In the genomic region with DNA sequence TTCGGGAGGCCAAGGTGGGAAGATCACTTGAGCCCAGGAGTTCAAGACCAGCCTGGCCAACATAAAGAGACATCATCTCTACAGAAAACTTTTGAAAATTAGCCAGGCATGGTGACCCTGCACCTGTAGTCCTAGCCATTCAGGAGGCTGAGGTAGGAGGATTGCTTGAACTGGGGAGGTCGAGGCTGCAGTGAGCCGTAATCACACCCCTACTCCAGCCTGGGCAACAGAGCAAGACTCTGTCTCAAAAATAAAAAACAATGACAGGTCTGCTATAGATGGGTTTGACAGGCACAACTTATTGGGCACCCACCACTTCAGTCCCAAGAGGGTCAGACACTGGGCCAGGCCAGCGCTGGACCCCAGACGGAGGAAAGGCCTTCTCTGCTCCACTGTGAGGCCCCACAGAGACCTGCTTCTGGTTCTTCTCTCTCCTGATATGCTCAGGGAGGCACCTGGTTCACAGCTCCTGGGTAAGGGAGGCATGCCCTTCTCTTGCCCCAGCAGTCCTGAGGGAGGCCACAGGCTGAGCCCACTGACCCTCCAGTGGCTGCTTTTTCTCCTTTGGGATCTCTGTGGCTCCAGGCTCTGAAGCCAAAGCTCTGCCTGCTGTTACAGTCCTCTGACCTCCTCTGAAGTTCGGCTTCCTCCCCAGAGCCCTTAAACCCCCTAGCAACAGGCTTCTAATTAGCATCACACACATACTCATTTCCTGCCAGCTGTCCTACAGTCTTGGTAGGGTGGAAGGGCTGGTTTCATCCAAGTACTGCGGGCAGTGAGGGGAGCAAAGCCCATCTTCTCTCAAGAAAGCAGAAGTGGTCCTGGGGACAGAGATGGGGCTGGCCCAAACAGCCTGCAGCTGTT, we compare ENCODE assay signal across 1 cellular context.
A peak's percentile ranks its signal among the peaks of the same experiment; 100 is the strongest.
TF ChIP-seq lines count a peak whose summit lies in the region.

No MANE protein-coding gene starts in this region.

TF ChIP-seq in WTC11, 78 proteins besides CTCF, POLR2A, EP300 and RAD21 (continued from another document):
- TF ChIP-seq, protein P1, sequence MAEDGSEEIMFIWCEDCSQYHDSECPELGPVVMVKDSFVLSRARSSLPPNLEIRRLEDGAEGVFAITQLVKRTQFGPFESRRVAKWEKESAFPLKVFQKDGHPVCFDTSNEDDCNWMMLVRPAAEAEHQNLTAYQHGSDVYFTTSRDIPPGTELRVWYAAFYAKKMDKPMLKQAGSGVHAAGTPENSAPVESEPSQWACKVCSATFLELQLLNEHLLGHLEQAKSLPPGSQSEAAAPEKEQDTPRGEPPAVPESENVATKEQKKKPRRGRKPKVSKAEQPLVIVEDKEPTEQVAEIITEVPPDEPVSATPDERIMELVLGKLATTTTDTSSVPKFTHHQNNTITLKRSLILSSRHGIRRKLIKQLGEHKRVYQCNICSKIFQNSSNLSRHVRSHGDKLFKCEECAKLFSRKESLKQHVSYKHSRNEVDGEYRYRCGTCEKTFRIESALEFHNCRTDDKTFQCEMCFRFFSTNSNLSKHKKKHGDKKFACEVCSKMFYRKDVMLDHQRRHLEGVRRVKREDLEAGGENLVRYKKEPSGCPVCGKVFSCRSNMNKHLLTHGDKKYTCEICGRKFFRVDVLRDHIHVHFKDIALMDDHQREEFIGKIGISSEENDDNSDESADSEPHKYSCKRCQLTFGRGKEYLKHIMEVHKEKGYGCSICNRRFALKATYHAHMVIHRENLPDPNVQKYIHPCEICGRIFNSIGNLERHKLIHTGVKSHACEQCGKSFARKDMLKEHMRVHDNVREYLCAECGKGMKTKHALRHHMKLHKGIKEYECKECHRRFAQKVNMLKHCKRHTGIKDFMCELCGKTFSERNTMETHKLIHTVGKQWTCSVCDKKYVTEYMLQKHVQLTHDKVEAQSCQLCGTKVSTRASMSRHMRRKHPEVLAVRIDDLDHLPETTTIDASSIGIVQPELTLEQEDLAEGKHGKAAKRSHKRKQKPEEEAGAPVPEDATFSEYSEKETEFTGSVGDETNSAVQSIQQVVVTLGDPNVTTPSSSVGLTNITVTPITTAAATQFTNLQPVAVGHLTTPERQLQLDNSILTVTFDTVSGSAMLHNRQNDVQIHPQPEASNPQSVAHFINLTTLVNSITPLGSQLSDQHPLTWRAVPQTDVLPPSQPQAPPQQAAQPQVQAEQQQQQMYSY (CRISPR knock-in tag; IDR thresholded peaks at IDR 0.05) = no peak; the same call in 1 of the 2 replicates
- TF ChIP-seq ZNF121 (CRISPR knock-in tag; IDR thresholded peaks at IDR 0.05) (peak; percentile 97), ZNF416 (CRISPR knock-in tag; IDR thresholded peaks at IDR 0.05) (0 out of 2 replicates have a peak, but pooled peaks have one; percentile 29), PRRX2 (CRISPR knock-in tag; IDR thresholded peaks at IDR 0.05) (no peak), ETV6 (CRISPR knock-in tag; IDR thresholded peaks at IDR 0.05) (peak; percentile 48; the same call in 1 of the 2 replicates), ZNF232 (CRISPR knock-in tag; IDR thresholded peaks at IDR 0.05) (0 out of 2 replicates have a peak, but pooled peaks have one; percentile 36), OVOL2 (CRISPR knock-in tag; IDR thresholded peaks at IDR 0.05; ENCODE audit: borderline replicate concordance) (no peak)
- TF ChIP-seq, protein P2, sequence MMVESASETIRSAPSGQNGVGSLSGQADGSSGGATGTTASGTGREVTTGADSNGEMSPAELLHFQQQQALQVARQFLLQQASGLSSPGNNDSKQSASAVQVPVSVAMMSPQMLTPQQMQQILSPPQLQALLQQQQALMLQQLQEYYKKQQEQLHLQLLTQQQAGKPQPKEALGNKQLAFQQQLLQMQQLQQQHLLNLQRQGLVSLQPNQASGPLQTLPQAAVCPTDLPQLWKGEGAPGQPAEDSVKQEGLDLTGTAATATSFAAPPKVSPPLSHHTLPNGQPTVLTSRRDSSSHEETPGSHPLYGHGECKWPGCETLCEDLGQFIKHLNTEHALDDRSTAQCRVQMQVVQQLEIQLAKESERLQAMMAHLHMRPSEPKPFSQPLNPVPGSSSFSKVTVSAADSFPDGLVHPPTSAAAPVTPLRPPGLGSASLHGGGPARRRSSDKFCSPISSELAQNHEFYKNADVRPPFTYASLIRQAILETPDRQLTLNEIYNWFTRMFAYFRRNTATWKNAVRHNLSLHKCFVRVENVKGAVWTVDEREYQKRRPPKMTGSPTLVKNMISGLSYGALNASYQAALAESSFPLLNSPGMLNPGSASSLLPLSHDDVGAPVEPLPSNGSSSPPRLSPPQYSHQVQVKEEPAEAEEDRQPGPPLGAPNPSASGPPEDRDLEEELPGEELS (CRISPR knock-in tag; IDR thresholded peaks at IDR 0.05) = peak; percentile 57; the same call in 1 of the 2 replicates
TF ChIP-seq in WTC11: peak in this region for 6.
